ENCODE assay signal across 11 cellular contexts in genomic region chr12:70117670-70118069, GRCh38.
"Had no signal": no experiment of that assay in that cellular context is flagged by ENCODE, and none has a peak within 500 bp of the region (broad histone marks: within the 10 kb centered on the region; RNA-seq: fewer than 3 reads in every experiment).

No MANE protein-coding gene starts in this region.

- H3K36me3 ChIP-seq: HAP-1 had no signal

- H3K27ac ChIP-seq: GM23248 had no signal

- H3K4me1 ChIP-seq: HAP-1 had no signal

- H3K4me3 ChIP-seq: GM23248, GM23338, HAP-1 had no signal

- H3K9me3 ChIP-seq: HAP-1 had no signal

- DNase-seq: GM23248, GOT3, H7, H9, HCEC 1CT, HFFc6 had no signal

- ATAC-seq: GM23338, HCT116 had no signal

- FAIRE-seq: H1, H54 had no signal
